Comparison of ENCODE assay signal across 1 cellular context in the genomic region with DNA sequence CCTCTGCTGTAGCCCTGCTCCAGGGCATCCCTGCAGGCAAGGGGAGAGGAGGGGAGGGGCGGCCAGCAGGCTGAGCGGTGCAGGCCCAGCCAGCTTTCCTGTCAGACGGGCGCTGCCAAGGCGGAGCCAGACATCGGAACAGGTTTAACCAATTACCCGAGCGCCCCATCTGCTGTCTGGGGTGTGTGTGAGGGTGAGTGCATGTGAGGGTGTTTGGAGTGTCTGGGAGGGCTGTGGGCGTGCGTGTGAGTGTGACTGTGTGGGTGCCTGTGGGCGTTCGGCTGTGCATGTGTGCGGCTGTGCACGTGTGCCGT.
TF ChIP-seq lines count a peak whose summit lies in the region.

No MANE protein-coding gene starts in this region.

TF ChIP-seq in SK-N-SH, 30 proteins besides CTCF, POLR2A, EP300 and RAD21 (continued from another document):
- TF ChIP-seq, protein P1, sequence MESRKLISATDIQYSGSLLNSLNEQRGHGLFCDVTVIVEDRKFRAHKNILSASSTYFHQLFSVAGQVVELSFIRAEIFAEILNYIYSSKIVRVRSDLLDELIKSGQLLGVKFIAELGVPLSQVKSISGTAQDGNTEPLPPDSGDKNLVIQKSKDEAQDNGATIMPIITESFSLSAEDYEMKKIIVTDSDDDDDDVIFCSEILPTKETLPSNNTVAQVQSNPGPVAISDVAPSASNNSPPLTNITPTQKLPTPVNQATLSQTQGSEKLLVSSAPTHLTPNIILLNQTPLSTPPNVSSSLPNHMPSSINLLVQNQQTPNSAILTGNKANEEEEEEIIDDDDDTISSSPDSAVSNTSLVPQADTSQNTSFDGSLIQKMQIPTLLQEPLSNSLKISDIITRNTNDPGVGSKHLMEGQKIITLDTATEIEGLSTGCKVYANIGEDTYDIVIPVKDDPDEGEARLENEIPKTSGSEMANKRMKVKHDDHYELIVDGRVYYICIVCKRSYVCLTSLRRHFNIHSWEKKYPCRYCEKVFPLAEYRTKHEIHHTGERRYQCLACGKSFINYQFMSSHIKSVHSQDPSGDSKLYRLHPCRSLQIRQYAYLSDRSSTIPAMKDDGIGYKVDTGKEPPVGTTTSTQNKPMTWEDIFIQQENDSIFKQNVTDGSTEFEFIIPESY (IDR thresholded peaks at IDR 0.05; ENCODE audit: borderline replicate concordance, low read depth) = no peak
- TF ChIP-seq SIN3A (IDR thresholded peaks at IDR 0.05; ENCODE audit: borderline replicate concordance, low read depth, low read length) (no peak), FOXJ3 (CRISPR knock-in tag; IDR thresholded peaks at IDR 0.05) (no peak), NFIC (IDR thresholded peaks at IDR 0.05; ENCODE audit: borderline replicate concordance) (no peak), TAF1 (IDR thresholded peaks at IDR 0.05; ENCODE audit: borderline replicate concordance, low read depth, low read length) (no peak), TEAD4 (IDR thresholded peaks at IDR 0.05; ENCODE audit: borderline replicate concordance, insufficient read depth) (no peak), SMC3 (IDR thresholded peaks at IDR 0.05; ENCODE audit: low read depth, low read length) (no peak), EZH2phosphoT487 (IDR thresholded peaks at IDR 0.05; ENCODE audit: borderline replicate concordance, low read depth) (no peak), FOSL2 (IDR thresholded peaks at IDR 0.05; ENCODE audit: borderline replicate concordance, low read depth) (no peak)
- TF ChIP-seq, protein P2, sequence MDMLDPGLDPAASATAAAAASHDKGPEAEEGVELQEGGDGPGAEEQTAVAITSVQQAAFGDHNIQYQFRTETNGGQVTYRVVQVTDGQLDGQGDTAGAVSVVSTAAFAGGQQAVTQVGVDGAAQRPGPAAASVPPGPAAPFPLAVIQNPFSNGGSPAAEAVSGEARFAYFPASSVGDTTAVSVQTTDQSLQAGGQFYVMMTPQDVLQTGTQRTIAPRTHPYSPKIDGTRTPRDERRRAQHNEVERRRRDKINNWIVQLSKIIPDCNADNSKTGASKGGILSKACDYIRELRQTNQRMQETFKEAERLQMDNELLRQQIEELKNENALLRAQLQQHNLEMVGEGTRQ (IDR thresholded peaks at IDR 0.05; ENCODE audit: borderline replicate concordance, low read depth, low read length) = no peak
